12 cellular contexts compared by ENCODE assay signal in the genomic region with DNA sequence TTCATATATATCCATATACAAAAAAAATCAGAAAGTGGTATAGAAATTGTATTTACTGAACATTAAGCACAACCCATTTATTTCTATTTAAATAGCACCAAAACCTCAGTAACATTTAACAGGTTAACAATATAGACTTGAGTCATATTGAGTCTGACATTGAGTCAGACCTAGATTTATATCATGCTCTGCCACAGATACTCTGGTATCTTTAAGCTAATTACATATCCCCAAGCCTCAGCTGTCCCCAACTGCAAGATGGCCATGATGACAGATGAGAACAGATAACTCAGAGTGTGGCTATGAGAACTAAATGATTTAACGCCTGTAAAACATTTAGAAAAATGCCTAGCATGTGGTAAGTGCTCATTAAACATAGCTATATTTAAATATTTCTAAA. TPM values are rescaled to one million over a fixed set of nuclear protein-coding genes. Genes with fewer than 3 reads are reported as not detected.
DNase-seq lines count a peak whose midpoint lies in the region; ATAC-seq and FAIRE-seq lines count a peak whose summit lies in the region.
"Had no signal": no experiment of that assay in that cellular context is flagged by ENCODE, and none has a peak within 500 bp of the region (broad histone marks: within the 10 kb centered on the region; RNA-seq: fewer than 3 reads in every experiment).

No MANE protein-coding gene starts in this region.

- no peaks in the 10 kb centered on the region for H3K9me3 Mint-ChIP-seq in activated CD4-positive, alpha-beta memory T cell treated with anti-CD3 and anti-CD28 coated beads for 36 hours

- ATAC-seq in GM18499 (IDR thresholded peaks at IDR 0.05; ENCODE audit: insufficient read depth, unreplicated experiment) (peak; percentile 72), HG02938 (IDR thresholded peaks at IDR 0.05; ENCODE audit: unreplicated experiment) (peak; percentile 79)

- peaks cover 3% of the 10 kb centered on the region for H3K27me3 Mint-ChIP-seq in activated CD4-positive, alpha-beta memory T cell treated with anti-CD3 and anti-CD28 coated beads for 36 hours

- H3K36me3 Mint-ChIP-seq in activated CD4-positive, alpha-beta memory T cell treated with anti-CD3 and anti-CD28 coated beads for 36 hours, result no peaks in the 10 kb centered on the region

- intact Hi-C loops in activated CD4-positive, alpha-beta memory T cell treated with anti-CD3 and anti-CD28 coated beads for 36 hours (cut with micrococcal nuclease), result loop anchor here (1.0 to 10.0 kb wide), 13 partner anchors 18 to 1814 kb away; a partner anchor contains a TSS

- peak overlapping the region; percentile 74 for H3K27ac Mint-ChIP-seq in activated CD4-positive, alpha-beta memory T cell treated with anti-CD3 and anti-CD28 coated beads for 36 hours

- peak; percentile 66 for FAIRE-seq in GM19239 (lab: Jason Lieb, UNC)

- peaks cover 34% of the 10 kb centered on the region for H3K4me1 Mint-ChIP-seq in activated CD4-positive, alpha-beta memory T cell treated with anti-CD3 and anti-CD28 coated beads for 36 hours (ENCODE audit: low read depth)

- POLR2A ChIA-PET in activated CD4-positive, alpha-beta memory T cell treated with anti-CD3 and anti-CD28 coated beads for 36 hours (lab: Charles Lee), result interaction anchor here (0.5 to 4.9 kb wide), 13 partner anchors 13 to 725 kb away, joined by 3 to 58 read pairs (median 5); a partner anchor contains a TSS

- H3K4me3 Mint-ChIP-seq in activated CD4-positive, alpha-beta memory T cell treated with anti-CD3 and anti-CD28 coated beads for 36 hours, result no peak overlapping the region

- CTCF ChIA-PET in activated CD4-positive, alpha-beta memory T cell treated with anti-CD3 and anti-CD28 coated beads for 36 hours (lab: Charles Lee), result interaction anchor here (0.8 to 9.8 kb wide), 11 partner anchors 17 to 763 kb away, joined by 3 to 189 read pairs (median 3); a partner anchor contains a TSS

- DNase-seq in GM19239 (ENCODE audit: insufficient read length, low spot score), result no peak
- peak; percentile 47 for DNase-seq in activated CD4-positive, alpha-beta memory T cell treated with anti-CD3 and anti-CD28 coated beads for 36 hours
- DNase-seq in islet precursor cell, result no peak
- no peak for DNase-seq in NCI-H2227 (lab: John Stamatoyannopoulos, UW; ENCODE audit: unreplicated experiment)
- no peak for DNase-seq in superior temporal gyrus (ENCODE audit: extremely low spot score)
- no peak for DNase-seq in midbrain (lab: John Stamatoyannopoulos, UW)
- DNase-seq: aorta, thyroid gland had no signal

RNA-seq across cellular contexts. Expression of a gene that starts 40.3 kb away (rescaled TPM):
- 100 to 1,000 TPM; 535 to 546 TPM for total RNA-seq in activated CD4-positive, alpha-beta memory T cell treated with anti-CD3 and anti-CD28 coated beads for 36 hours
- total RNA-seq: aorta, fibroblast of lung, lower leg skin, thyroid gland had no signal
